35 cellular contexts compared by ENCODE assay signal in genomic region chr15:85514413-85514812, GRCh38.
"Had no signal": no experiment of that assay in that cellular context is flagged by ENCODE, and none has a peak within 500 bp of the region (broad histone marks: within the 10 kb centered on the region; RNA-seq: fewer than 3 reads in every experiment).

No MANE protein-coding gene starts in this region.

- H3K27me3 Mint-ChIP-seq: activated B cell treated with CpG ODN at 0.5 μM for 24 hours; activated CD8-positive, alpha-beta T cell treated with anti-CD3 and anti-CD28 coated beads for 36 hours; activated naive CD4-positive, alpha-beta T cell treated with anti-CD3 and anti-CD28 coated beads, Interleukin-2, amount 50 U/mL, for 24 hours; activated naive CD8-positive, alpha-beta T cell treated with anti-CD3 and anti-CD28 coated beads for 36 hours; activated naive CD8-positive, alpha-beta T cell treated with anti-CD3 and anti-CD28 coated beads, Interleukin-2, amount 50 U/mL, for 24 hours; activated T-helper 17 cell treated with anti-CD3 and anti-CD28 coated beads, Interleukin-2, amount 50 U/mL, for 72 hours; brain; dendritic cell treated with granulocyte-macrophage colony-stimulating factor and Interleukin-4, amounts not matched to agents 40 ng/mL and 50 ng/mL, for 4 days; T-helper 17 cell had no signal

- ATAC-seq: activated CD4-positive, CD25-positive, alpha-beta regulatory T cell treated with anti-CD3 and anti-CD28 coated beads, Interleukin-2, amount 50 U/mL, for 24 hours; activated CD8-positive, alpha-beta T cell treated with anti-CD3 and anti-CD28 coated beads for 36 hours; activated naive CD8-positive, alpha-beta T cell treated with anti-CD3 and anti-CD28 coated beads, Interleukin-2, amount 50 U/mL, for 24 hours; activated T-cell treated with anti-CD3 and anti-CD28 coated beads, Interleukin-2, amount 50 U/mL, for 4 hours; activated T-helper 17 cell treated with anti-CD3 and anti-CD28 coated beads, Interleukin-2, amount 50 U/mL, for 72 hours; esophagus mucosa; T-helper 17 cell had no signal

- H3K4me3 ChIP-seq: adrenal gland, coronary artery, dorsolateral prefrontal cortex had no signal

- H3K27ac ChIP-seq: adrenal gland, coronary artery, dorsolateral prefrontal cortex, WERI-Rb-1 had no signal

- H3K9me3 ChIP-seq: adrenal gland had no signal

- H3K4me3 Mint-ChIP-seq: activated B cell treated with CpG ODN at 0.5 μM for 24 hours; activated CD8-positive, alpha-beta T cell treated with anti-CD3 and anti-CD28 coated beads for 36 hours; activated naive CD4-positive, alpha-beta T cell treated with anti-CD3 and anti-CD28 coated beads for 36 hours; activated naive CD4-positive, alpha-beta T cell treated with anti-CD3 and anti-CD28 coated beads, Interleukin-2, amount 50 U/mL, for 24 hours; activated naive CD8-positive, alpha-beta T cell treated with anti-CD3 and anti-CD28 coated beads for 36 hours; activated naive CD8-positive, alpha-beta T cell treated with anti-CD3 and anti-CD28 coated beads, Interleukin-2, amount 50 U/mL, for 24 hours; activated T-cell treated with anti-CD3 and anti-CD28 coated beads, Interleukin-2, amount 50 U/mL, for 4 hours; activated T-helper 17 cell treated with anti-CD3 and anti-CD28 coated beads, Interleukin-2, amount 50 U/mL, for 72 hours; brain; dendritic cell treated with granulocyte-macrophage colony-stimulating factor and Interleukin-4, amounts not matched to agents 40 ng/mL and 50 ng/mL, for 4 days; endodermal cell; T-helper 17 cell; T-helper 2 cell treated with Interferon-gamma antibody and Interleukin-4, amounts not matched to agents 5 μg/mL and 100 μg/mL, for 36 hours had no signal

- FAIRE-seq: frontal cortex had no signal

- H3K36me3 Mint-ChIP-seq: brain had no signal

- DNase-seq: activated B cell treated with CpG ODN at 0.5 μM for 24 hours; activated CD4-positive, alpha-beta T cell treated with anti-CD3 and anti-CD28 coated beads for 48 hours; activated CD4-positive, alpha-beta T cell treated with anti-CD3 and anti-CD28 coated beads, Interleukin-2, amount 50 U/mL, for 1 hour; activated CD4-positive, alpha-beta T cell treated with anti-CD3 and anti-CD28 coated beads, Interleukin-2, amount 50 U/mL, for 48 hours; activated CD8-positive, alpha-beta memory T cell treated with anti-CD3 and anti-CD28 coated beads for 24 hours; activated CD8-positive, alpha-beta T cell treated with anti-CD3 and anti-CD28 coated beads for 36 hours; activated effector memory CD4-positive, alpha-beta T cell treated with Interleukin-2 at 50 U/mL for 16 hours; activated naive CD4-positive, alpha-beta T cell treated with anti-CD3 and anti-CD28 coated beads for 36 hours; activated naive CD8-positive, alpha-beta T cell treated with anti-CD3 and anti-CD28 coated beads for 36 hours; activated naive CD8-positive, alpha-beta T cell treated with anti-CD3 and anti-CD28 coated beads, Interleukin-2, amount 50 U/mL, for 24 hours; activated T-cell treated with anti-CD3 and anti-CD28 coated beads, Interleukin-2, amount 50 U/mL, for 4 hours; adrenal gland; amygdala; aorta; central memory CD4-positive, alpha-beta T cell; cerebellar nuclear complex; dorsolateral prefrontal cortex; effector memory CD4-positive, alpha-beta T cell; endodermal cell; foreskin fibroblast; head of caudate nucleus; SW 1271; T-helper 1 cell; T-helper 17 cell; T1000; WERI-Rb-1 had no signal

- H3K27ac Mint-ChIP-seq: activated B cell treated with CpG ODN at 0.5 μM for 24 hours; activated CD8-positive, alpha-beta T cell treated with anti-CD3 and anti-CD28 coated beads for 36 hours; activated naive CD4-positive, alpha-beta T cell treated with anti-CD3 and anti-CD28 coated beads for 36 hours; activated naive CD8-positive, alpha-beta T cell treated with anti-CD3 and anti-CD28 coated beads for 36 hours; activated naive CD8-positive, alpha-beta T cell treated with anti-CD3 and anti-CD28 coated beads, Interleukin-2, amount 50 U/mL, for 24 hours; activated T-helper 17 cell treated with anti-CD3 and anti-CD28 coated beads, Interleukin-2, amount 50 U/mL, for 72 hours; brain; dendritic cell treated with granulocyte-macrophage colony-stimulating factor and Interleukin-4, amounts not matched to agents 40 ng/mL and 50 ng/mL, for 4 days; endodermal cell; T-helper 2 cell treated with Interferon-gamma antibody and Interleukin-4, amounts not matched to agents 5 μg/mL and 100 μg/mL, for 36 hours had no signal

- H3K36me3 ChIP-seq: adrenal gland had no signal

- H3K9me3 Mint-ChIP-seq: activated B cell treated with CpG ODN at 0.5 μM for 24 hours; activated CD8-positive, alpha-beta T cell treated with anti-CD3 and anti-CD28 coated beads for 36 hours; activated naive CD4-positive, alpha-beta T cell treated with anti-CD3 and anti-CD28 coated beads for 36 hours; activated naive CD4-positive, alpha-beta T cell treated with anti-CD3 and anti-CD28 coated beads, Interleukin-2, amount 50 U/mL, for 24 hours; activated naive CD8-positive, alpha-beta T cell treated with anti-CD3 and anti-CD28 coated beads for 36 hours; activated naive CD8-positive, alpha-beta T cell treated with anti-CD3 and anti-CD28 coated beads, Interleukin-2, amount 50 U/mL, for 24 hours; activated T-cell treated with anti-CD3 and anti-CD28 coated beads, Interleukin-2, amount 50 U/mL, for 4 hours; activated T-helper 17 cell treated with anti-CD3 and anti-CD28 coated beads, Interleukin-2, amount 50 U/mL, for 72 hours; brain; dendritic cell treated with granulocyte-macrophage colony-stimulating factor and Interleukin-4, amounts not matched to agents 40 ng/mL and 50 ng/mL, for 4 days; endodermal cell; T-helper 2 cell treated with Interferon-gamma antibody and Interleukin-4, amounts not matched to agents 5 μg/mL and 100 μg/mL, for 36 hours had no signal

- H3K27me3 ChIP-seq: adrenal gland, dorsolateral prefrontal cortex had no signal
